Comparison of ENCODE assay signal across 36 cellular contexts in genomic region chr2:62603154-62603712, GRCh38.
"Had no signal": no experiment of that assay in that cellular context is flagged by ENCODE, and none has a peak within 500 bp of the region (broad histone marks: within the 10 kb centered on the region; RNA-seq: fewer than 3 reads in every experiment).

No MANE protein-coding gene starts in this region.

- DNase-seq: activated CD4-positive, alpha-beta T cell treated with anti-CD3 and anti-CD28 coated beads, Interleukin-2, amount 10 ng/mL, durations not matched to agents 24 days and 14 days; activated CD4-positive, alpha-beta T cell treated with anti-CD3 and anti-CD28 coated beads, Interleukin-2, amount 50 U/mL, for 4 hours; activated CD8-positive, alpha-beta T cell treated with anti-CD3 and anti-CD28 coated beads for 36 hours; activated gamma-delta T cell; activated naive CD4-positive, alpha-beta T cell treated with Interleukin-2 at 50 U/mL for 16 hours; activated naive CD8-positive, alpha-beta T cell treated with anti-CD3 and anti-CD28 coated beads, Interleukin-2, amount 10 ng/mL, durations not matched to agents 7 days and 5 days; activated T-cell treated with anti-CD3 and anti-CD28 coated beads, Interleukin-2, amount 50 U/mL, for 1 hour; activated T-cell treated with anti-CD3 and anti-CD28 coated beads, Interleukin-2, amount 50 U/mL, for 72 hours; body of pancreas; caudate nucleus; KG1; NCI-H1092 treated with DMSO at 0.1 percent for 48 hours; NCI-H1417 treated with DMSO at 0.1 percent for 48 hours; NCI-H1694; NCI-H1930; NCI-H2081 treated with DMSO at 0.1 percent for 48 hours; NCI-H226; NCI-H446 treated with DMSO at 0.1 percent for 48 hours; NCI-H524; NCI-H69; NCI-H82; NK-92 treated with Interleukin-12 subunit alpha and Interleukin-12 subunit beta, amount 100 ng/mL, for 24 hours; PC-9; Right ventricle myocardium superior; SJCRH30 had no signal

- H3K4me1 ChIP-seq: body of pancreas, SJCRH30 had no signal

- H3K9me3 ChIP-seq: body of pancreas, SJCRH30 had no signal

- H3K27me3 ChIP-seq: body of pancreas, SJCRH30 had no signal

- H3K36me3 ChIP-seq: SJCRH30 had no signal

- H3K36me3 Mint-ChIP-seq: activated naive CD8-positive, alpha-beta T cell treated with anti-CD3 and anti-CD28 coated beads, Interleukin-2, amount 10 ng/mL, durations not matched to agents 7 days and 5 days had no signal

- H3K27ac Mint-ChIP-seq: activated CD4-positive, alpha-beta T cell treated with anti-CD3 and anti-CD28 coated beads, Interleukin-2, amount 10 ng/mL, durations not matched to agents 24 days and 14 days; activated CD8-positive, alpha-beta T cell treated with anti-CD3 and anti-CD28 coated beads for 36 hours; activated naive CD4-positive, alpha-beta T cell treated with anti-CD3 and anti-CD28 coated beads, Interleukin-2, amount 50 U/mL, for 24 hours; activated naive CD8-positive, alpha-beta T cell treated with anti-CD3 and anti-CD28 coated beads, Interleukin-2, amount 10 ng/mL, durations not matched to agents 7 days and 5 days; activated T-cell treated with anti-CD3 and anti-CD28 coated beads, Interleukin-2, amount 50 U/mL, for 72 hours; activated T-helper 2 cell treated with anti-CD3 and anti-CD28 coated beads, Interferon-gamma antibody, Interleukin-2, Interleukin-4, amounts not matched to agents 10 μg/mL and 5 μg/mL and 100 μg/mL, durations not matched to agents 14 hours and 24 hours and 36 hours; IgD-negative memory B cell; T-helper 1 cell treated with Interleukin-12 subunit alpha and Interleukin-12 subunit beta and Interleukin-4 antibody, amounts not matched to agents 30 μg/mL and 1 μg/mL, for 36 hours; T-helper 2 cell treated with Interferon-gamma antibody and Interleukin-4, amounts not matched to agents 5 μg/mL and 100 μg/mL, for 36 hours had no signal

- H3K4me3 Mint-ChIP-seq: activated CD4-positive, alpha-beta T cell treated with anti-CD3 and anti-CD28 coated beads, Interleukin-2, amount 10 ng/mL, durations not matched to agents 24 days and 14 days; activated CD8-positive, alpha-beta T cell treated with anti-CD3 and anti-CD28 coated beads for 36 hours; activated naive CD4-positive, alpha-beta T cell treated with anti-CD3 and anti-CD28 coated beads, Interleukin-2, amount 50 U/mL, for 24 hours; activated naive CD8-positive, alpha-beta T cell treated with anti-CD3 and anti-CD28 coated beads, Interleukin-2, amount 10 ng/mL, durations not matched to agents 7 days and 5 days; activated T-cell treated with anti-CD3 and anti-CD28 coated beads, Interleukin-2, amount 50 U/mL, for 72 hours; IgD-negative memory B cell; T-helper 1 cell treated with Interleukin-12 subunit alpha and Interleukin-12 subunit beta and Interleukin-4 antibody, amounts not matched to agents 30 μg/mL and 1 μg/mL, for 36 hours; T-helper 2 cell treated with Interferon-gamma antibody and Interleukin-4, amounts not matched to agents 5 μg/mL and 100 μg/mL, for 36 hours had no signal

- H3K4me2 ChIP-seq: PC-9 had no signal

- H3K27ac ChIP-seq: body of pancreas, PC-9, RWPE1, SJCRH30, SK-N-MC had no signal

- H2AFZ ChIP-seq: PC-9 had no signal

- H3K27me3 Mint-ChIP-seq: activated CD4-positive, alpha-beta T cell treated with anti-CD3 and anti-CD28 coated beads, Interleukin-2, amount 10 ng/mL, durations not matched to agents 24 days and 14 days had no signal

- FAIRE-seq: astrocyte, bronchial epithelial cell, RCC 7860, TTC549 had no signal

- ATAC-seq: activated CD8-positive, alpha-beta T cell treated with anti-CD3 and anti-CD28 coated beads for 36 hours; activated T-cell treated with anti-CD3 and anti-CD28 coated beads, Interleukin-2, amount 50 U/mL, for 72 hours; body of pancreas had no signal

- H3K4me3 ChIP-seq: body of pancreas, PC-9, SJCRH30, SK-N-MC had no signal

- H3K4me1 Mint-ChIP-seq: activated CD4-positive, alpha-beta T cell treated with anti-CD3 and anti-CD28 coated beads, Interleukin-2, amount 10 ng/mL, durations not matched to agents 24 days and 14 days; activated naive CD4-positive, alpha-beta T cell treated with anti-CD3 and anti-CD28 coated beads, Interleukin-2, amount 50 U/mL, for 24 hours; activated naive CD8-positive, alpha-beta T cell treated with anti-CD3 and anti-CD28 coated beads, Interleukin-2, amount 10 ng/mL, durations not matched to agents 7 days and 5 days had no signal

- H3K9me3 Mint-ChIP-seq: T-helper 2 cell treated with Interferon-gamma antibody and Interleukin-4, amounts not matched to agents 5 μg/mL and 100 μg/mL, for 36 hours had no signal
